ENCODE assay signal across 26 cellular contexts in the genomic region with DNA sequence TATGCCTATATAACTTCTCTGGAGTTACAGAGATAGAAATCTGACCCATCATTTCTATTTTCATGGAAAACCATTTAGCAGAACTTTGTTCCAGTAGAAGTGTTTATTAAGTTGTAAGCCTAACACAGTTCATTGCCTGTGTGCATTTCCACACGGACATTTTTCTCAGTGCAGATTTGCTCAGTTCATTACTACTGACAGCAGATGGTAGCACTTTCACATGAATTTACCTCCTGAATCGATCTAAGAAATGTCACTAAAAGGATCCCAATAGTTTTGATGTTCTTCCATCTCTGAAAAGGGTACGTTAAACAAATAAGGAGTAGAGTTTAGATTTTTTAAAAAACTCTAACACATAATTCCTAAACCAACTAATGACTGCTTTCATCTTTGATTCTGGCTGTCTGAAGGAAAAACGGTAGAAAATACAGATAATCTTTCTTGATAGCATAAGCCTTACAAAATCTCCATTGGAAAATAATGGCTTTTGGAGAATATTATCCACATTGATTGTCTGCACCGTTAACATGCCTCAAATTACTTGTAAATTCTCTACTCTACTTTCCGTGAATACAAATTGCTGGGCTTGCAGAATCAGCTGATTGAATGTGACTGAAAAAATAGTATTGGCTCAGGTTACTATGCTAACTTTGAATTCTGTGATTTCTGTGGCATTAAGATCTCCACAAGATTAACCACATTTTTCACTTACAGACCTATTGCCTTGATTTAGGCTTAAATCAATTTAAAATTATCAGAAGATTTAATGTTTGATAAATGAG. TPM values are rescaled to one million over a fixed set of nuclear protein-coding genes. Genes with fewer than 3 reads are reported as not detected.
A peak's percentile ranks its signal among the peaks of the same experiment; 100 is the strongest.
DNase-seq lines count a peak whose midpoint lies in the region; ATAC-seq and TF ChIP-seq lines count a peak whose summit lies in the region.
"Had no signal": no experiment of that assay in that cellular context is flagged by ENCODE, and none has a peak within 500 bp of the region (broad histone marks: within the 10 kb centered on the region; RNA-seq: fewer than 3 reads in every experiment).

No MANE protein-coding gene starts in this region.

- no peaks in the 10 kb centered on the region for H3K27me3 Mint-ChIP-seq in GM23338 (ENCODE audit: insufficient read depth, low read depth, poor library complexity)
- H3K27me3 Mint-ChIP-seq: B cell; IgD-negative memory B cell; stimulated activated naive CD8-positive, alpha-beta T cell treated with anti-CD3 and anti-CD28 coated beads, Interleukin-15, amount 100 ng/mL, for 72 hours; T-helper 17 cell; type B pancreatic cell had no signal

- H3K9me3 ChIP-seq in endocrine pancreas (ENCODE audit: control insufficient read depth, low read length) (no peaks in the 10 kb centered on the region), upper lobe of right lung (no peaks in the 10 kb centered on the region)

- H3K27ac Mint-ChIP-seq in GM23338 = no peak overlapping the region
- H3K27ac Mint-ChIP-seq: activated CD8-positive, alpha-beta T cell treated with anti-CD3 and anti-CD28 coated beads, Interleukin-2, amount 10 ng/mL, durations not matched to agents 7 days and 5 days; B cell; IgD-negative memory B cell; stimulated activated naive CD8-positive, alpha-beta T cell treated with anti-CD3 and anti-CD28 coated beads, Interleukin-15, amount 100 ng/mL, for 72 hours; T-helper 17 cell; type B pancreatic cell had no signal

- TF ChIP-seq CTCF in GM23338 (conservative IDR thresholded peaks at IDR 0.05; ENCODE audit: low read depth in 2 of 2) = 0 out of 4 replicates have a peak, but pooled peaks of 1 of the 2 experiments have one; percentile 10
- TF ChIP-seq CTCF in upper lobe of right lung (IDR thresholded peaks at IDR 0.05) = no peak

- no peaks in the 10 kb centered on the region for H3K36me3 Mint-ChIP-seq in GM23338 (ENCODE audit: low read depth)
- H3K36me3 Mint-ChIP-seq: type B pancreatic cell had no signal

- H3K9ac ChIP-seq in endocrine pancreas (ENCODE audit: control insufficient read depth, insufficient read depth, low read length) = no peak overlapping the region

- intact Hi-C loops in upper lobe of right lung (cut with DNase I) = no loop called here

- no peaks in the 10 kb centered on the region for H3F3A ChIP-seq in GM23338 (replicated peaks; ENCODE audit: low read depth)

- H3K4me3 Mint-ChIP-seq in GM23338 = no peak overlapping the region
- H3K4me3 Mint-ChIP-seq: activated CD8-positive, alpha-beta T cell treated with anti-CD3 and anti-CD28 coated beads, Interleukin-2, amount 10 ng/mL, durations not matched to agents 7 days and 5 days; activated T-cell treated with anti-CD3 and anti-CD28 coated beads, Interleukin-2, amount 50 U/mL, for 4 hours; B cell; IgD-negative memory B cell; stimulated activated naive CD8-positive, alpha-beta T cell treated with anti-CD3 and anti-CD28 coated beads, Interleukin-15, amount 100 ng/mL, for 72 hours; T-helper 17 cell; type B pancreatic cell had no signal

- H3K4me3 ChIP-seq in GM23338 (no peak overlapping the region), endocrine pancreas (ENCODE audit: control insufficient read depth, insufficient read depth, low read length) (peak overlapping the region; percentile 88), upper lobe of right lung (no peak overlapping the region)
- H3K4me3 ChIP-seq: MG63, skin epidermis had no signal

- H3K4me1 Mint-ChIP-seq in GM23338 = no peaks in the 10 kb centered on the region
- H3K4me1 Mint-ChIP-seq: B cell; IgD-negative memory B cell; stimulated activated naive CD8-positive, alpha-beta T cell treated with anti-CD3 and anti-CD28 coated beads, Interleukin-15, amount 100 ng/mL, for 72 hours; T-helper 17 cell had no signal

- H3K36me3 ChIP-seq in GM23338 (ENCODE audit: insufficient read depth) (no peaks in the 10 kb centered on the region), endocrine pancreas (ENCODE audit: control insufficient read depth, insufficient read depth, low read length) (no peaks in the 10 kb centered on the region), upper lobe of right lung (no peaks in the 10 kb centered on the region)
- H3K36me3 ChIP-seq: MG63 had no signal

- H3K27ac ChIP-seq in GM23338 (ENCODE audit: low read depth) (no peak overlapping the region), upper lobe of right lung (no peak overlapping the region)
- H3K27ac ChIP-seq: foreskin keratinocyte, skin epidermis had no signal

- H4K20me1 ChIP-seq in GM23338 (replicated peaks; ENCODE audit: insufficient read depth) = no peaks in the 10 kb centered on the region

- H3K9me3 Mint-ChIP-seq in GM23338 = no peaks in the 10 kb centered on the region

- no peaks in the 10 kb centered on the region for H3K9me2 ChIP-seq in GM23338 (ENCODE audit: insufficient read depth)

- no peaks in the 10 kb centered on the region for H3K27me3 ChIP-seq in GM23338 (ENCODE audit: insufficient read depth)
- H3K27me3 ChIP-seq in endocrine pancreas (ENCODE audit: control insufficient read depth, insufficient read depth, low read length) = no peaks in the 10 kb centered on the region
- H3K27me3 ChIP-seq in upper lobe of right lung = no peaks in the 10 kb centered on the region
- H3K27me3 ChIP-seq: foreskin keratinocyte, MG63 had no signal

- no peaks in the 10 kb centered on the region for H3K79me2 ChIP-seq in GM23338 (replicated peaks; ENCODE audit: insufficient read depth)

- peak; percentile 3 for DNase-seq in GM23338 (ENCODE audit: low spot score)
- DNase-seq in SK-N-DZ (ENCODE audit: low spot score) = peak; percentile 12
- peak; percentile 54 for DNase-seq in pons (ENCODE audit: low spot score)
- DNase-seq in RKO (ENCODE audit: low spot score) = no peak
- no peak for DNase-seq in upper lobe of right lung
- DNase-seq: activated CD4-positive, CD25-positive, alpha-beta regulatory T cell; activated CD8-positive, alpha-beta T cell treated with anti-CD3 and anti-CD28 coated beads, Interleukin-2, amount 10 ng/mL, durations not matched to agents 7 days and 5 days; activated naive CD4-positive, alpha-beta T cell treated with anti-CD3 and anti-CD28 coated beads, Interleukin-2, amount 50 U/mL, for 16 hours; activated T-cell treated with anti-CD3 and anti-CD28 coated beads, Interleukin-2, amount 50 U/mL, for 4 hours; Calu3; foreskin keratinocyte; GDM1; MG63; NCI-H1694 treated with DMSO at 0.1 percent for 48 hours; NCI-H345; posterior cingulate gyrus; SIG-M5; stimulated activated CD4-positive, alpha-beta T cell treated with anti-CD3 and anti-CD28 coated beads, Interleukin-4, amount 100 ng/mL, for 1 hour; stimulated activated naive CD8-positive, alpha-beta T cell treated with anti-CD3 and anti-CD28 coated beads, Interleukin-15, amount 100 ng/mL, for 72 hours; T-helper 17 cell had no signal

- no peak overlapping the region for H2AFZ ChIP-seq in GM23338

- H3K4me1 ChIP-seq in GM23338 (ENCODE audit: insufficient read depth) = no peaks in the 10 kb centered on the region
- peaks cover 4% of the 10 kb centered on the region for H3K4me1 ChIP-seq in endocrine pancreas (ENCODE audit: control insufficient read depth, insufficient read depth, low read length)
- H3K4me1 ChIP-seq in upper lobe of right lung = no peaks in the 10 kb centered on the region
- H3K4me1 ChIP-seq: foreskin keratinocyte had no signal

- no peak overlapping the region for H3K4me2 ChIP-seq in GM23338

- no peak for ATAC-seq in GM23338
- ATAC-seq in upper lobe of right lung = no peak
- ATAC-seq in HG03039 (IDR thresholded peaks at IDR 0.05; ENCODE audit: unreplicated experiment) = no peak
- ATAC-seq: activated CD8-positive, alpha-beta T cell treated with anti-CD3 and anti-CD28 coated beads, Interleukin-2, amount 10 ng/mL, durations not matched to agents 7 days and 5 days; activated T-cell treated with anti-CD3 and anti-CD28 coated beads, Interleukin-2, amount 50 U/mL, for 4 hours; foreskin keratinocyte; stimulated activated naive CD8-positive, alpha-beta T cell treated with anti-CD3 and anti-CD28 coated beads, Interleukin-15, amount 100 ng/mL, for 72 hours; T-helper 17 cell had no signal

TF ChIP-seq in GM23338, 12 proteins besides CTCF, POLR2A, EP300 and RAD21 (continues in another document):
- TF ChIP-seq POLR2AphosphoS5 (IDR thresholded peaks at IDR 0.05; ENCODE audit: low read depth) (no peak), NANOG (IDR thresholded peaks at IDR 0.05; ENCODE audit: borderline replicate concordance) (no peak)

RNA-seq across cellular contexts. Expression of gene RPS23, which starts 33.1 kb away (rescaled TPM):
- total RNA-seq in GM23338 (2014; rRNA removed; shearing (Covaris generic)) = 1,580 and 2,261 TPM in 2 replicates
- 3,526 and 3,589 TPM in 2 replicates for polyA plus RNA-seq in GM23338 (2016; fragmentation: Nextera tagmentation; extraction: Ambion mirVana)
- 5,699 and 6,256 TPM in 2 replicates for polyA plus RNA-seq in SK-N-DZ (2014; cell fraction: cytosol; rRNA removed)
- polyA plus RNA-seq in SK-N-DZ (2014; cell fraction: nucleus; rRNA removed) = 3,292 and 5,165 TPM in 2 replicates
- total RNA-seq in upper lobe of right lung = 1,379 TPM

Comparison
In these comparisons a context has a peak if more than half of its experiments do, and no peak if none do; other contexts are left out.
1. DNase-seq: peak in GM23338 (single experiment), SK-N-DZ (single experiment) and pons (single experiment); none in RKO (single experiment) and upper lobe of right lung (single experiment).